ENCODE assay signal across 20 cellular contexts in the genomic region with DNA sequence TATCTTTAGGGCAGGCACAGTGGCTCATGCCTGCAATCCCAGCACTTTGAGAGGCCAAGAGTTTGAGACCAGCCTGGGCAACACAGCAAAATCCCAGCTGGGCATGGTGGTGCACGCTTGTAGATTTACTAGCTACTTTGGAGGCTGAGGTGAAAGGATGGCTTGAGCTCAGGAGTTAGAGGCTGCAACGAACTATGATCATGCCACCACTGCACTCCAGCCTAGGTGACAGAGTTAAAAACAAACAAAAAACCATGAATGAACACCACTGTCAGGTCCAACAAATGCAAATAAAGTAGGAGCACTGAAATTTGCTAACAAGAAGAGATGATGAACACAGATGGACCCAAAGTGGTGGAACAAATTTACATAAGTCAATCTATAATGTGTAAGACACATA. TPM values are rescaled to one million over a fixed set of nuclear protein-coding genes. Genes with fewer than 3 reads are reported as not detected.
DNase-seq lines count a peak whose midpoint lies in the region; ATAC-seq and TF ChIP-seq lines count a peak whose summit lies in the region.
"Had no signal": no experiment of that assay in that cellular context is flagged by ENCODE, and none has a peak within 500 bp of the region (broad histone marks: within the 10 kb centered on the region; RNA-seq: fewer than 3 reads in every experiment).

No MANE protein-coding gene starts in this region.

- no peak overlapping the region for H3K27ac ChIP-seq in CD8-positive, alpha-beta T cell (ENCODE audit: low read depth, low read length)
- H3K27ac ChIP-seq in left ventricle myocardium inferior (replicated peaks) = no peak overlapping the region
- H3K27ac ChIP-seq: BLaER1, testis, VCaP had no signal

- H3K27me3 ChIP-seq in CD8-positive, alpha-beta T cell (ENCODE audit: insufficient read depth, low read length) = no peaks in the 10 kb centered on the region
- H3K27me3 ChIP-seq in left ventricle myocardium inferior (ENCODE audit: low read depth) = no peaks in the 10 kb centered on the region
- H3K27me3 ChIP-seq: BLaER1, MG63, testis had no signal

- peak overlapping the region; percentile 3 for H3K4me3 Mint-ChIP-seq in CD8-positive, alpha-beta T cell
- no peak overlapping the region for H3K4me3 Mint-ChIP-seq in activated naive CD8-positive, alpha-beta T cell treated with anti-CD3 and anti-CD28 coated beads for 36 hours
- peak overlapping the region; percentile 37 for H3K4me3 Mint-ChIP-seq in natural killer cell
- H3K4me3 Mint-ChIP-seq: GM23338 had no signal

- H3K9me3 Mint-ChIP-seq in CD8-positive, alpha-beta T cell = peaks cover 10% of the 10 kb centered on the region
- H3K9me3 Mint-ChIP-seq in activated naive CD8-positive, alpha-beta T cell treated with anti-CD3 and anti-CD28 coated beads for 36 hours = peaks cover 11% of the 10 kb centered on the region
- peaks cover 0 to 5% of the 10 kb centered on the region in 2 donors for H3K9me3 Mint-ChIP-seq in natural killer cell
- H3K9me3 Mint-ChIP-seq: GM23338 had no signal

- H3K4me1 ChIP-seq in CD8-positive, alpha-beta T cell (ENCODE audit: insufficient read depth, low read length) = peaks cover 25% of the 10 kb centered on the region
- peaks cover 47% of the 10 kb centered on the region for H3K4me1 ChIP-seq in left ventricle myocardium inferior

- no peaks in the 10 kb centered on the region for H3K27me3 Mint-ChIP-seq in CD8-positive, alpha-beta T cell (ENCODE audit: low read depth)
- no peaks in the 10 kb centered on the region for H3K27me3 Mint-ChIP-seq in activated naive CD8-positive, alpha-beta T cell treated with anti-CD3 and anti-CD28 coated beads for 36 hours
- no peaks in the 10 kb centered on the region for H3K27me3 Mint-ChIP-seq in natural killer cell (ENCODE audit: low read depth in 2 of 2)

- no peaks in the 10 kb centered on the region for H3K36me3 ChIP-seq in CD8-positive, alpha-beta T cell (ENCODE audit: insufficient read depth, low read length)
- H3K36me3 ChIP-seq in left ventricle myocardium inferior = no peaks in the 10 kb centered on the region

- POLR2A ChIA-PET in CD8-positive, alpha-beta T cell (lab: Charles Lee) = no interaction called here

- no peak for DNase-seq in CD8-positive, alpha-beta T cell
- DNase-seq in NCI-H526 (lab: John Stamatoyannopoulos, UW) (peak; percentile 30 to 40), natural killer cell (no peak), left ventricle myocardium inferior (no peak)
- no peak for DNase-seq in activated naive CD8-positive, alpha-beta T cell treated with anti-CD3 and anti-CD28 coated beads for 36 hours
- DNase-seq in stimulated activated CD4-positive, alpha-beta T cell treated with anti-CD3 and anti-CD28 coated beads, Interleukin-15, amount 100 ng/mL, for 24 hours = no peak
- DNase-seq: DMS79; MG63; NCI-H1930; NCI-H510A treated with DMSO at 0.1 percent for 48 hours; PC-3; right cardiac atrium; stimulated activated CD4-positive, alpha-beta T cell treated with anti-CD3 and anti-CD28 coated beads, Interleukin-1b, Interleukin-23, amount 100 ng/mL, for 48 hours; testis had no signal

- no peak overlapping the region for H3K4me3 ChIP-seq in CD8-positive, alpha-beta T cell (ENCODE audit: low read depth, low read length)
- H3K4me3 ChIP-seq in left ventricle myocardium inferior = no peak overlapping the region
- H3K4me3 ChIP-seq: BLaER1, GM23338, lung, MG63, testis had no signal

- peaks cover 74% of the 10 kb centered on the region for H3K4me1 Mint-ChIP-seq in CD8-positive, alpha-beta T cell (ENCODE audit: low read depth)
- H3K4me1 Mint-ChIP-seq in activated naive CD8-positive, alpha-beta T cell treated with anti-CD3 and anti-CD28 coated beads for 36 hours = peaks cover 41% of the 10 kb centered on the region
- H3K4me1 Mint-ChIP-seq in natural killer cell = peaks cover 67 to 70% of the 10 kb centered on the region in 2 donors

- TF ChIP-seq CTCF in CD8-positive, alpha-beta T cell (IDR thresholded peaks at IDR 0.05) = no peak
- TF ChIP-seq CTCF in natural killer cell (IDR thresholded peaks at IDR 0.05) (no peak), left ventricle myocardium inferior (IDR thresholded peaks at IDR 0.05; ENCODE audit: borderline replicate concordance) (no peak)

- H3K27ac Mint-ChIP-seq in CD8-positive, alpha-beta T cell = peak overlapping the region; percentile 39
- H3K27ac Mint-ChIP-seq in activated naive CD8-positive, alpha-beta T cell treated with anti-CD3 and anti-CD28 coated beads for 36 hours = peak overlapping the region; percentile 56
- peak overlapping the region; percentile 85 to 87 for H3K27ac Mint-ChIP-seq in natural killer cell
- H3K27ac Mint-ChIP-seq: GM23338 had no signal

- intact Hi-C loops in CD8-positive, alpha-beta T cell (cut with DNase I, micrococcal nuclease) = loop anchor here in 1 of 2 experiments (5.0 to 10.0 kb wide), 2 partner anchors 34 to 104 kb away; no protein-coding TSS in a partner anchor
- intact Hi-C loops in natural killer cell (cut with micrococcal nuclease) = loop anchor here (10.0 kb wide), 1 partner anchor 114 kb away; no protein-coding TSS in a partner anchor
- intact Hi-C loops in left ventricle myocardium inferior (cut with micrococcal nuclease) = no loop called here

- no peak for ATAC-seq in CD8-positive, alpha-beta T cell
- ATAC-seq in natural killer cell (no peak), HG02678 (IDR thresholded peaks at IDR 0.05; ENCODE audit: unreplicated experiment) (no peak), GM21515 (IDR thresholded peaks at IDR 0.05; ENCODE audit: unreplicated experiment) (no peak)
- ATAC-seq: GM23338, PC-3, right cardiac atrium had no signal

- no peaks in the 10 kb centered on the region for H3K9me3 ChIP-seq in CD8-positive, alpha-beta T cell (ENCODE audit: low read length)
- peaks cover 10% of the 10 kb centered on the region for H3K9me3 ChIP-seq in left ventricle myocardium inferior (replicated peaks)
- H3K9me3 ChIP-seq: testis had no signal

- H3K36me3 Mint-ChIP-seq in CD8-positive, alpha-beta T cell = peaks cover 26% of the 10 kb centered on the region
- H3K36me3 Mint-ChIP-seq in activated naive CD8-positive, alpha-beta T cell treated with anti-CD3 and anti-CD28 coated beads for 36 hours = peaks cover 32% of the 10 kb centered on the region
- H3K36me3 Mint-ChIP-seq in natural killer cell = peaks cover 6% of the 10 kb centered on the region

- CTCF ChIA-PET in CD8-positive, alpha-beta T cell (lab: Charles Lee) = interaction anchor here (1.0 to 1.5 kb wide), 3 partner anchors 33 to 231 kb away, joined by 3 to 6 read pairs (median 5); no protein-coding TSS in a partner anchor

RNA-seq across cellular contexts. Expression of a gene that starts 4.9 kb away (rescaled TPM):
- 100 to 1,000 TPM in 1 of 2 experiments, 10 to 100 TPM in 1; 96.8 to 112 TPM for total RNA-seq in CD8-positive, alpha-beta T cell
- total RNA-seq in activated naive CD8-positive, alpha-beta T cell treated with anti-CD3 and anti-CD28 coated beads for 36 hours = 100 to 1,000 TPM; 116 to 118 TPM
- total RNA-seq in natural killer cell (100 to 1,000 TPM; 135 to 156 (median 140) TPM), left ventricle myocardium inferior (12.7 TPM)

RNA-seq across cellular contexts. Expression of a gene that starts 51.4 kb away (rescaled TPM):
- 1 to 10 TPM; 3.0 to 4.0 TPM for total RNA-seq in CD8-positive, alpha-beta T cell
- 10 to 100 TPM; 21.4 to 22.3 TPM for total RNA-seq in activated naive CD8-positive, alpha-beta T cell treated with anti-CD3 and anti-CD28 coated beads for 36 hours
- 10 to 100 TPM in 1 of 3 donors, 1 to 10 TPM in 2; 7.9 to 18.3 (median 8.6) TPM for total RNA-seq in natural killer cell
- 234 TPM for total RNA-seq in left ventricle myocardium inferior

Comparison
In these comparisons a context has a peak if more than half of its experiments do, and no peak if none do; other contexts are left out.
1. DNase-seq: peak in NCI-H526 (2 of 2); none in CD8-positive, alpha-beta T cell (0 of 7), activated naive CD8-positive, alpha-beta T cell treated with anti-CD3 and anti-CD28 coated beads for 36 hours (single experiment), natural killer cell (single experiment), stimulated activated CD4-positive, alpha-beta T cell treated with anti-CD3 and anti-CD28 coated beads, Interleukin-15, amount 100 ng/mL, for 24 hours (single experiment) and left ventricle myocardium inferior (single experiment).
2. RNA of a gene that starts 51.4 kb away (total RNA-seq): 234 TPM in left ventricle myocardium inferior (single experiment); 21.4 to 22.3 TPM in activated naive CD8-positive, alpha-beta T cell treated with anti-CD3 and anti-CD28 coated beads for 36 hours, 7.9 to 18.3 TPM in natural killer cell and 3.0 to 4.0 TPM in CD8-positive, alpha-beta T cell; every median in the first group is over 10 times any median in the second.
3. Peak in every context shown above with its lines, with median percentiles within 50 percentile points of each other: H3K27ac Mint-ChIP-seq.